8 cellular contexts compared by ENCODE assay signal in genomic region chr4:185394568-185395254, GRCh38. TPM values are rescaled to one million over a fixed set of nuclear protein-coding genes. Genes with fewer than 3 reads are reported as not detected.
DNase-seq lines count a peak whose midpoint lies in the region; ATAC-seq and TF ChIP-seq lines count a peak whose summit lies in the region.

No MANE protein-coding gene starts in this region.

- H3K4me1 ChIP-seq in cardiac muscle cell (ENCODE audit: low read depth) (peaks cover 14% of the 10 kb centered on the region), lower lobe of right lung (peaks cover 25% of the 10 kb centered on the region), upper lobe of right lung (peaks cover 12% of the 10 kb centered on the region)

- peak overlapping the region; percentile 94 for H3K27ac Mint-ChIP-seq in activated naive CD8-positive, alpha-beta T cell

- DNase-seq in cardiac muscle cell (ENCODE audit: low read depth in 1 of 2, low spot score in 1 of 2) (no peak), Right ventricle myocardium inferior (ENCODE audit: missing footprints) (no peak), lower lobe of right lung (no peak), upper lobe of right lung (no peak), HuH-7 (ENCODE audit: low spot score) (no peak), NOMO-1 treated with DMSO at 0.1 percent for 48 hours (lab: John Stamatoyannopoulos, UW; ENCODE audit: unreplicated experiment) (no peak), NCI-H2171 treated with DMSO at 0.1 percent for 48 hours (lab: John Stamatoyannopoulos, UW) (no peak)

- H3K36me3 Mint-ChIP-seq in activated naive CD8-positive, alpha-beta T cell: peaks cover 2% of the 10 kb centered on the region

- H3K27me3 Mint-ChIP-seq in activated naive CD8-positive, alpha-beta T cell: no peaks in the 10 kb centered on the region

- ATAC-seq in Right ventricle myocardium inferior: no peak
- no peak for ATAC-seq in lower lobe of right lung
- ATAC-seq in upper lobe of right lung: no peak

- H3K4me3 ChIP-seq in cardiac muscle cell (peak overlapping the region; percentile 53), lower lobe of right lung (peak overlapping the region; percentile 86), upper lobe of right lung (peak overlapping the region; percentile 73)

- intact Hi-C loops in Right ventricle myocardium inferior (cut with DNase I) (loop anchor here (10.0 kb wide), 2 partner anchors 200 to 250 kb away; partner anchors contain the start of gene SLC25A4), lower lobe of right lung (cut with DNase I) (no loop called here), upper lobe of right lung (cut with DNase I) (no loop called here)

- no peak for TF ChIP-seq CTCF in cardiac muscle cell (IDR thresholded peaks at IDR 0.05; ENCODE audit: low read depth, low read length)
- no peak for TF ChIP-seq CTCF in lower lobe of right lung (IDR thresholded peaks at IDR 0.05)
- no peak for TF ChIP-seq CTCF in upper lobe of right lung (IDR thresholded peaks at IDR 0.05)

- H3K4me3 Mint-ChIP-seq in activated naive CD8-positive, alpha-beta T cell: peak overlapping the region; percentile 96

- H3K27ac ChIP-seq in cardiac muscle cell: no peak overlapping the region
- peak overlapping the region; percentile 99 for H3K27ac ChIP-seq in lower lobe of right lung
- peak overlapping the region; percentile 98 for H3K27ac ChIP-seq in upper lobe of right lung

- no peaks in the 10 kb centered on the region for H3K9me3 Mint-ChIP-seq in activated naive CD8-positive, alpha-beta T cell (ENCODE audit: low read depth)

- no peaks in the 10 kb centered on the region for H3K27me3 ChIP-seq in cardiac muscle cell
- H3K27me3 ChIP-seq in lower lobe of right lung (ENCODE audit: low read depth): no peaks in the 10 kb centered on the region
- no peaks in the 10 kb centered on the region for H3K27me3 ChIP-seq in upper lobe of right lung

- no peaks in the 10 kb centered on the region for H3K9me3 ChIP-seq in cardiac muscle cell (ENCODE audit: low read depth)
- H3K9me3 ChIP-seq in lower lobe of right lung: no peaks in the 10 kb centered on the region
- H3K9me3 ChIP-seq in upper lobe of right lung: no peaks in the 10 kb centered on the region

- H3K36me3 ChIP-seq in cardiac muscle cell: peaks cover 6% of the 10 kb centered on the region
- H3K36me3 ChIP-seq in lower lobe of right lung: peaks cover 10% of the 10 kb centered on the region
- peaks cover 6% of the 10 kb centered on the region for H3K36me3 ChIP-seq in upper lobe of right lung

- peaks cover 26% of the 10 kb centered on the region for H3K4me1 Mint-ChIP-seq in activated naive CD8-positive, alpha-beta T cell (ENCODE audit: low read depth)

RNA-seq across cellular contexts. Expression of gene LRP2BP, which starts 1.0 kb away (rescaled TPM):
- total RNA-seq in cardiac muscle cell (0.63 TPM in 2 replicates), Right ventricle myocardium inferior (2.4 TPM), lower lobe of right lung (1.5 TPM), upper lobe of right lung (0.72 TPM)
- 1.0 and 2.7 TPM in 2 replicates for polyA plus RNA-seq in cardiac muscle cell

RNA-seq across cellular contexts. Expression of gene ANKRD37, which starts 1.9 kb away (rescaled TPM):
- total RNA-seq in cardiac muscle cell: 3.8 and 27.8 TPM in 2 replicates
- polyA plus RNA-seq in cardiac muscle cell: 15.8 and 18.1 TPM in 2 replicates
- total RNA-seq in Right ventricle myocardium inferior: 19.1 TPM
- 15.7 TPM for total RNA-seq in lower lobe of right lung
- 7.7 TPM for total RNA-seq in upper lobe of right lung

RNA-seq across cellular contexts. Expression of gene UFSP2, which starts 31.1 kb away (rescaled TPM):
- 28.0 and 32.2 TPM in 2 replicates for total RNA-seq in cardiac muscle cell
- polyA plus RNA-seq in cardiac muscle cell: 50.6 and 65.5 TPM in 2 replicates
- total RNA-seq in Right ventricle myocardium inferior: 42.0 TPM
- total RNA-seq in lower lobe of right lung: 30.0 TPM
- total RNA-seq in upper lobe of right lung: 36.8 TPM
